8 cellular contexts compared by ENCODE assay signal in genomic region chr21:29298348-29299045, GRCh38. TPM values are rescaled to one million over a fixed set of nuclear protein-coding genes. Genes with fewer than 3 reads are reported as not detected.
A peak's percentile ranks its signal among the peaks of the same experiment; 100 is the strongest.
DNase-seq lines count a peak whose midpoint lies in the region; ATAC-seq and TF ChIP-seq lines count a peak whose summit lies in the region.

BACH1 (plus strand) TSS chr21:29298922; CDS start chr21:29321281, 22,359 bp downstream.

- H3K4me1 ChIP-seq in HEK293 (ENCODE audit: control insufficient read depth, insufficient read depth, low read length) (peaks cover 18% of the 10 kb centered on the region; the same call in 1 of the 2 replicates), gastroesophageal sphincter (peaks cover 0 to 48% (median 18%) of the 10 kb centered on the region in 3 donors), suprapubic skin (peaks cover 43% of the 10 kb centered on the region)

- H3K27me3 ChIP-seq in gastroesophageal sphincter (no peaks in the 10 kb centered on the region), suprapubic skin (no peaks in the 10 kb centered on the region)

- peaks cover 11% of the 10 kb centered on the region for H3K9me3 Mint-ChIP-seq in activated naive CD4-positive, alpha-beta T cell treated with anti-CD3 and anti-CD28 coated beads for 36 hours

- no CpG with 5 or more reads among the region's 87 CpGs for WGBS in gastroesophageal sphincter (ENCODE audit: low coverage in 1 of 2), 2 donors
- under 1% methylated on average over 22 of the region's 87 CpGs for WGBS in suprapubic skin

- intact Hi-C loops in activated naive CD4-positive, alpha-beta T cell treated with anti-CD3 and anti-CD28 coated beads for 36 hours (cut with micrococcal nuclease), result loop anchor here (1.0 to 10.0 kb wide), 13 partner anchors 50 to 464 kb away; partner anchors contain the start of genes CCT8 and USP16

- peak within 1 kb of the TSS; percentile 54 for H3K4me3 ChIP-seq in HEK293 (ENCODE audit: low read depth, low read length)
- H3K4me3 ChIP-seq in NB4 (ENCODE audit: low read depth, low read length), result peak within 1 kb of the TSS; percentile 79
- peak within 1 kb of the TSS; percentile 67 to 95 for H3K4me3 ChIP-seq in gastroesophageal sphincter
- peak within 1 kb of the TSS; percentile 83 for H3K4me3 ChIP-seq in suprapubic skin

- peaks cover 66% of the 10 kb centered on the region for H3K4me1 Mint-ChIP-seq in activated naive CD4-positive, alpha-beta T cell treated with anti-CD3 and anti-CD28 coated beads for 36 hours (ENCODE audit: low read depth)

- no peaks in the 10 kb centered on the region for H3K9me3 ChIP-seq in HEK293 (ENCODE audit: control insufficient read depth, insufficient read depth, low read depth, low read length)
- H3K9me3 ChIP-seq in gastroesophageal sphincter, result no peaks in the 10 kb centered on the region
- H3K9me3 ChIP-seq in suprapubic skin, result no peaks in the 10 kb centered on the region

- H3K27ac ChIP-seq in HEK293 (ENCODE audit: extremely low read depth, low read depth, low read length) (peak within 1 kb of the TSS; percentile 73; the same call in 1 of the 2 replicates), gastroesophageal sphincter (peak within 1 kb of the TSS; percentile 68 to 98 (median 96)), suprapubic skin (peak within 1 kb of the TSS; percentile 97)

- H3K36me3 ChIP-seq in HEK293 (ENCODE audit: control insufficient read depth in 2 of 2, insufficient read depth in 1 of 2, low read length in 2 of 2) (no peaks in the 10 kb centered on the region), gastroesophageal sphincter (no peaks in the 10 kb centered on the region), suprapubic skin (no peaks in the 10 kb centered on the region)

- H3K36me3 Mint-ChIP-seq in activated naive CD4-positive, alpha-beta T cell treated with anti-CD3 and anti-CD28 coated beads for 36 hours (ENCODE audit: low read depth), result peaks cover 4% of the 10 kb centered on the region

- peak within 1 kb of the TSS; percentile 76 for H3K27ac Mint-ChIP-seq in activated naive CD4-positive, alpha-beta T cell treated with anti-CD3 and anti-CD28 coated beads for 36 hours

- TF ChIP-seq POLR2A in NB4 (IDR thresholded peaks at IDR 0.05; ENCODE audit: extremely low read depth, insufficient read length), result peak; percentile 90
- peak; percentile 92 to 93 for TF ChIP-seq POLR2A in gastroesophageal sphincter (IDR thresholded peaks at IDR 0.05)
- peak; percentile 51 to 96 for TF ChIP-seq POLR2A in suprapubic skin (IDR thresholded peaks at IDR 0.05)

- in situ Hi-C loops in G401 (cut with HindIII; ENCODE audit: low sequenced_read_pairs), result no loop called here

- CTCF ChIA-PET in HEK293 (lab: Yijun Ruan, JAX), result interaction anchor here (0.7 to 2.7 kb wide), 6 partner anchors 11 to 134 kb away, joined by 3 to 13 read pairs (median 4); no protein-coding TSS in a partner anchor
- CTCF ChIA-PET in activated naive CD4-positive, alpha-beta T cell treated with anti-CD3 and anti-CD28 coated beads for 36 hours (lab: Charles Lee), result interaction anchor here (0.6 to 1.6 kb wide), 5 partner anchors 50 to 221 kb away, joined by 3 to 5 read pairs (median 4); no protein-coding TSS in a partner anchor

- H3K4me3 Mint-ChIP-seq in activated naive CD4-positive, alpha-beta T cell treated with anti-CD3 and anti-CD28 coated beads for 36 hours, result peak within 1 kb of the TSS; percentile 78

- peak; percentile 95 for ATAC-seq in gastroesophageal sphincter

- H3K27me3 Mint-ChIP-seq in activated naive CD4-positive, alpha-beta T cell treated with anti-CD3 and anti-CD28 coated beads for 36 hours (ENCODE audit: low read depth), result no peaks in the 10 kb centered on the region

- no peak; the same call in 1 of the 2 replicates for TF ChIP-seq CTCF in HEK293 (tag by site-specific recombination; IDR thresholded peaks at IDR 0.05)
- no peak for TF ChIP-seq CTCF in NB4 (IDR thresholded peaks at IDR 0.05; ENCODE audit: low read depth, low read length)
- peak in 3 of 4 experiments; percentile 23 to 80 (median 56) for TF ChIP-seq CTCF in gastroesophageal sphincter (IDR thresholded peaks at IDR 0.05)
- TF ChIP-seq CTCF in suprapubic skin (IDR thresholded peaks at IDR 0.05), result peak in 1 of 2 donors; percentile 63

- no peak for TF ChIP-seq EP300 in gastroesophageal sphincter (IDR thresholded peaks at IDR 0.05)
- TF ChIP-seq EP300 in suprapubic skin (IDR thresholded peaks at IDR 0.05), result no peak

- POLR2A ChIA-PET in HEK293 (lab: Yijun Ruan, JAX), result interaction anchor here (0.8 to 2.4 kb wide), 7 partner anchors 8 to 296 kb away, joined by 3 to 7 read pairs (median 3); partner anchors contain the start of gene CCT8

- DNase-seq in G401 (ENCODE audit: low spot score), result peak; percentile 83
- peak; percentile 93 for DNase-seq in NB4 (ENCODE audit: low read depth)
- peak; percentile 79 for DNase-seq in SK-N-DZ (ENCODE audit: low spot score)
- DNase-seq in activated naive CD4-positive, alpha-beta T cell treated with anti-CD3 and anti-CD28 coated beads for 36 hours, result peak; percentile 87
- DNase-seq in occipital lobe (lab: John Stamatoyannopoulos, UW), result peak; percentile 66
- peak; percentile 91 to 95 for DNase-seq in suprapubic skin (ENCODE audit: low spot score in 2 of 2)

TF ChIP-seq in HEK293, 187 proteins besides CTCF, POLR2A, EP300 and RAD21 (continues in another document):
- TF ChIP-seq ZNF560 (tag by site-specific recombination; IDR thresholded peaks at IDR 0.05; ENCODE audit: borderline replicate concordance) (no peak), ZNF660 (tag by site-specific recombination; IDR thresholded peaks at IDR 0.05) (peak; percentile 70; the same call in 1 of the 2 replicates), PRDM10 (tag by site-specific recombination; IDR thresholded peaks at IDR 0.05) (peak; percentile 39), ZBTB20 (tag by site-specific recombination; IDR thresholded peaks at IDR 0.05) (peak; percentile 24; the same call in 1 of the 2 replicates), SP3 (tag by site-specific recombination; IDR thresholded peaks at IDR 0.05) (peak; percentile 55), ZNF670 (tag by site-specific recombination; IDR thresholded peaks at IDR 0.05; ENCODE audit: low read depth) (no peak), MYNN (tag by site-specific recombination; IDR thresholded peaks at IDR 0.05; ENCODE audit: borderline replicate concordance) (no peak), SP2 (tag by site-specific recombination; IDR thresholded peaks at IDR 0.05) (peak; percentile 19)
- TF ChIP-seq, protein P1, sequence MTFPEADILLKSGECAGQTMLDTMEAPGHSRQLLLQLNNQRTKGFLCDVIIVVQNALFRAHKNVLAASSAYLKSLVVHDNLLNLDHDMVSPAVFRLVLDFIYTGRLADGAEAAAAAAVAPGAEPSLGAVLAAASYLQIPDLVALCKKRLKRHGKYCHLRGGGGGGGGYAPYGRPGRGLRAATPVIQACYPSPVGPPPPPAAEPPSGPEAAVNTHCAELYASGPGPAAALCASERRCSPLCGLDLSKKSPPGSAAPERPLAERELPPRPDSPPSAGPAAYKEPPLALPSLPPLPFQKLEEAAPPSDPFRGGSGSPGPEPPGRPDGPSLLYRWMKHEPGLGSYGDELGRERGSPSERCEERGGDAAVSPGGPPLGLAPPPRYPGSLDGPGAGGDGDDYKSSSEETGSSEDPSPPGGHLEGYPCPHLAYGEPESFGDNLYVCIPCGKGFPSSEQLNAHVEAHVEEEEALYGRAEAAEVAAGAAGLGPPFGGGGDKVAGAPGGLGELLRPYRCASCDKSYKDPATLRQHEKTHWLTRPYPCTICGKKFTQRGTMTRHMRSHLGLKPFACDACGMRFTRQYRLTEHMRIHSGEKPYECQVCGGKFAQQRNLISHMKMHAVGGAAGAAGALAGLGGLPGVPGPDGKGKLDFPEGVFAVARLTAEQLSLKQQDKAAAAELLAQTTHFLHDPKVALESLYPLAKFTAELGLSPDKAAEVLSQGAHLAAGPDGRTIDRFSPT (tag by site-specific recombination; IDR thresholded peaks at IDR 0.05), result peak; percentile 55; the same call in 1 of the 2 replicates

RNA-seq across cellular contexts. Expression of gene BACH1, which starts in this region (rescaled TPM):
- 25.7 and 45.2 TPM in 2 replicates for total RNA-seq in G401 (2014; rRNA removed; shearing (Covaris generic))
- 21.6 and 23.2 TPM in 2 replicates for polyA plus RNA-seq in SK-N-DZ (2014; cell fraction: cytosol; rRNA removed)
- polyA plus RNA-seq in SK-N-DZ (2014; cell fraction: nucleus; rRNA removed), result 8.3 and 13.4 TPM in 2 replicates
- total RNA-seq in activated naive CD4-positive, alpha-beta T cell treated with anti-CD3 and anti-CD28 coated beads for 36 hours, result 10 to 100 TPM; 22.6 to 23.2 TPM
- 10 to 100 TPM; 43.6 to 60.9 (median 52.3) TPM for total RNA-seq in gastroesophageal sphincter
- 127 TPM for total RNA-seq in occipital lobe
- total RNA-seq in suprapubic skin, result 10 to 100 TPM; 78.7 to 89.6 (median 84.0) TPM

Comparison
In these comparisons a context has a peak if more than half of its experiments do, and no peak if none do; other contexts are left out.
1. Peak in every context shown above with its lines: DNase-seq, ATAC-seq, H3K4me3 ChIP-seq and H3K27ac ChIP-seq.
2. CTCF ChIP-seq: peak in gastroesophageal sphincter (3 of 4); none in HEK293 (single experiment) and NB4 (single experiment).